ENCODE assay signal across 8 cellular contexts in genomic region chr5:113489299-113489698, GRCh38. TPM values are rescaled to one million over a fixed set of nuclear protein-coding genes. Genes with fewer than 3 reads are reported as not detected.
DNase-seq lines count a peak whose midpoint lies in the region; ATAC-seq and TF ChIP-seq lines count a peak whose summit lies in the region.

No MANE protein-coding gene starts in this region.

- ATAC-seq in GM19463 (IDR thresholded peaks at IDR 0.05; ENCODE audit: unreplicated experiment) = peak; percentile 71

- intact Hi-C loops in adrenal gland (cut with DNase I) = no loop called here

- TF ChIP-seq POLR2A in adrenal gland (IDR thresholded peaks at IDR 0.05) = no peak

- TF ChIP-seq CTCF in adrenal gland (IDR thresholded peaks at IDR 0.05) = no peak

- H3K27ac ChIP-seq in adrenal gland = peak overlapping the region in 1 of 5 donors; percentile 52

- no peaks in the 10 kb centered on the region for H3K9me3 ChIP-seq in adrenal gland (replicated peaks in 1 of 3)

- no peak overlapping the region for H3K4me3 ChIP-seq in Jurkat, Clone E6-1 (ENCODE audit: low read length)
- peak overlapping the region in 1 of 4 donors; percentile 58 for H3K4me3 ChIP-seq in adrenal gland

- peak; percentile 90 for DNase-seq in AG20443 (ENCODE audit: low spot score)
- peak; percentile 43 for DNase-seq in Jurkat, Clone E6-1 (ENCODE audit: low read depth, low spot score)
- DNase-seq in adrenal gland = peak in 4 of 7 donors; percentile 33 to 57 (median 54)
- DNase-seq in kidney tubule cell (ENCODE audit: low spot score) = peak; percentile 98
- no peak for DNase-seq in SHP77 treated with DMSO at 0.1 percent for 48 hours (lab: John Stamatoyannopoulos, UW)
- no peak for DNase-seq in iPS-NIHi7 (ENCODE audit: extremely low spot score)
- no peak for DNase-seq in COLO668 (lab: John Stamatoyannopoulos, UW; ENCODE audit: unreplicated experiment)

- peaks cover 8% of the 10 kb centered on the region for H3K27me3 ChIP-seq in adrenal gland

- peaks cover 0 to 12% of the 10 kb centered on the region in 2 donors for H3K4me1 ChIP-seq in adrenal gland (replicated peaks in 1 of 2)

- H3K36me3 ChIP-seq in adrenal gland (replicated peaks in 1 of 2) = no peaks in the 10 kb centered on the region

- WGBS in adrenal gland, 4 donors = 18 to 33% (median 26%) methylated on average over 3 of the region's 3 CpGs

RNA-seq across cellular contexts. Expression of gene MCC, which starts 1.0 kb away (rescaled TPM):
- polyA plus RNA-seq in Jurkat, Clone E6-1 (2012; ENCODE audit: insufficient read depth, insufficient read length) = 0.34 TPM
- 10 to 100 TPM in 2 of 8 donors, 1 to 10 TPM in 6; 3.0 to 11.3 (median 9.2) TPM for total RNA-seq in adrenal gland
- 1 to 10 TPM; 1.8 to 4.2 (median 2.4) TPM for polyA plus RNA-seq in adrenal gland

RNA-seq across cellular contexts. Expression of gene YTHDC2, which starts 24.2 kb away (rescaled TPM):
- 15.5 TPM for polyA plus RNA-seq in Jurkat, Clone E6-1 (2012; ENCODE audit: insufficient read depth, insufficient read length)
- total RNA-seq in adrenal gland = 10 to 100 TPM; 10.3 to 33.9 (median 23.6) TPM
- polyA plus RNA-seq in adrenal gland = 10 to 100 TPM; 12.3 to 24.1 (median 12.6) TPM

RNA-seq across cellular contexts. Expression of gene TSSK1B, which starts 54.5 kb away (rescaled TPM):
- polyA plus RNA-seq in Jurkat, Clone E6-1 (2012; ENCODE audit: insufficient read depth, insufficient read length) = not detected
- not detected for total RNA-seq in adrenal gland
- polyA plus RNA-seq in adrenal gland = not detected

Comparison
In these comparisons a context has a peak if more than half of its experiments do, and no peak if none do; other contexts are left out.
1. DNase-seq: peak in AG20443 (single experiment), Jurkat, Clone E6-1 (single experiment), adrenal gland (4 of 7) and kidney tubule cell (single experiment); none in SHP77 treated with DMSO at 0.1 percent for 48 hours (single experiment), iPS-NIHi7 (single experiment) and COLO668 (single experiment).